In genomic region chr5:74684900-74685851, GRCh38 we compare ENCODE assay signal across 8 cellular contexts. TPM values are rescaled to one million over a fixed set of nuclear protein-coding genes. Genes with fewer than 3 reads are reported as not detected.
A peak's percentile ranks its signal among the peaks of the same experiment; 100 is the strongest.
DNase-seq lines count a peak whose midpoint lies in the region; ATAC-seq, FAIRE-seq and TF ChIP-seq lines count a peak whose summit lies in the region.

Gene HEXB (plus strand): TSS chr5:74685233. CDS start chr5:74685261, 28 bp downstream.

- ATAC-seq in GM18870 (IDR thresholded peaks at IDR 0.05; ENCODE audit: unreplicated experiment) (peak; percentile 42), HG03103 (IDR thresholded peaks at IDR 0.05; ENCODE audit: low read depth, unreplicated experiment) (peak; percentile 73), HepG2 (peak; percentile 93)

- no peaks in the 10 kb centered on the region for H3K9me3 ChIP-seq in HepG2 (ENCODE audit: low read length)

- POLR2A ChIA-PET in HepG2 (lab: Yijun Ruan, JAX) = interaction anchor here (0.7 to 1.5 kb wide), 4 partner anchors 11 to 44 kb away, joined by 3 to 6 read pairs (median 3); partner anchors contain the start of gene ENC1

- H3K9ac ChIP-seq in HepG2 (ENCODE audit: insufficient read depth, low read depth, low read length) = peak within 1 kb of the TSS; percentile 81

- TF ChIP-seq EP300 in HepG2 (IDR thresholded peaks at IDR 0.05; ENCODE audit: low read depth in 2 of 2, low read length in 2 of 2) (no peak), HepG2 (CRISPR knock-in tag; IDR thresholded peaks at IDR 0.05; ENCODE audit: borderline replicate concordance) (no peak)

- CTCF ChIA-PET in HepG2 (lab: Yijun Ruan, JAX; ENCODE audit: low intra/inter-chr PET ratio, low total read pairs) = no interaction called here

- TF ChIP-seq CTCF in HepG2 (CRISPR knock-in tag; IDR thresholded peaks at IDR 0.05) = 0 out of 2 replicates have a peak, but pooled peaks have one; percentile 12

- DNase-seq in Ammon's horn (ENCODE audit: low spot score) = peak; percentile 86
- peak; percentile 5 for DNase-seq in NCI-H524 treated with DMSO at 0.1 percent for 48 hours (lab: John Stamatoyannopoulos, UW)
- peak; percentile 76 to 82 for DNase-seq in activated CD4-positive, alpha-beta T cell treated with anti-CD3 and anti-CD28 coated beads, Interleukin-2, amount 50 U/mL, for 4 hours
- peak; percentile 90 for DNase-seq in dermis blood vessel endothelial cell
- peak; percentile 73 for DNase-seq in HepG2 (ENCODE audit: low spot score)
- peak; percentile 80 to 84 for DNase-seq in stimulated activated CD4-positive, alpha-beta T cell treated with anti-CD3 and anti-CD28 coated beads, Interleukin-2, amount 100 ng/mL, for 48 hours

- in situ Hi-C loops in HepG2 (cut with HindIII; ENCODE audit: extremely low pct_ligation_motif_present, low pct_unique_long_range_greater_than_20kb) = loop anchor here (25.0 kb wide), 1 partner anchor 827 kb away; the partner anchor contains the start of genes CERT1 and POLK

- no TSS peak for BruUV-seq in HepG2 (replicated peaks; lab: Mats Ljungman, UMichigan)

- intact Hi-C loops in HepG2 (cut with micrococcal nuclease; ENCODE audit: unreplicated experiment) = no loop called here

- peak within 1 kb of the TSS; percentile 89 for H3K4me2 ChIP-seq in HepG2 (ENCODE audit: low read depth, low read length)

- H3K27ac ChIP-seq in HepG2 (ENCODE audit: extremely low read length, insufficient read depth, low read length) = peak within 1 kb of the TSS; percentile 67

- H2AFZ ChIP-seq in HepG2 (ENCODE audit: low read length) = no peak within 1 kb of the TSS

- H4K20me1 ChIP-seq in HepG2 (ENCODE audit: insufficient read depth, low read length) = no peaks in the 10 kb centered on the region

- H3K4me3 ChIP-seq in HepG2 (replicated peaks in 1 of 3; ENCODE audit: insufficient read depth in 1 of 3, low read depth in 2 of 3, low read length in 3 of 3) = peak within 1 kb of the TSS; percentile 84 to 92 (median 88)

- TF ChIP-seq RAD21 in HepG2 (CRISPR knock-in tag; IDR thresholded peaks at IDR 0.05) = 0 out of 2 replicates have a peak, but pooled peaks have one; percentile 31

- H3K4me1 ChIP-seq in HepG2 (ENCODE audit: insufficient read depth, low read length) = peaks cover 27% of the 10 kb centered on the region

- H3K36me3 ChIP-seq in HepG2 (replicated peaks in 1 of 2; ENCODE audit: control insufficient read depth in 1 of 2, insufficient read depth in 2 of 2, low read length in 2 of 2) = peaks cover 2 to 6% of the 10 kb centered on the region in 2 experiments; a peak in 1 of 5 replicates

- peaks cover 3% of the 10 kb centered on the region for H3K79me2 ChIP-seq in HepG2 (ENCODE audit: insufficient read depth, low read length)

- WGBS in HepG2 (ENCODE audit: low lambda C conversion rate) = 2% methylated on average over 42 of the region's 78 CpGs

- FAIRE-seq in HepG2 (lab: Jason Lieb, UNC) = no peak

- no peaks in the 10 kb centered on the region for H3K27me3 ChIP-seq in HepG2 (ENCODE audit: control insufficient read depth in 1 of 2, insufficient read depth in 2 of 2, low read length in 2 of 2)

- peak; percentile 83 to 91 for TF ChIP-seq POLR2A in HepG2 (IDR thresholded peaks at IDR 0.05; ENCODE audit: insufficient read depth in 1 of 2, low read depth in 2 of 2, low read length in 2 of 2)

TF ChIP-seq in HepG2, 621 proteins besides CTCF, POLR2A, EP300 and RAD21 (continues in another document):
- TF ChIP-seq, protein P1, sequence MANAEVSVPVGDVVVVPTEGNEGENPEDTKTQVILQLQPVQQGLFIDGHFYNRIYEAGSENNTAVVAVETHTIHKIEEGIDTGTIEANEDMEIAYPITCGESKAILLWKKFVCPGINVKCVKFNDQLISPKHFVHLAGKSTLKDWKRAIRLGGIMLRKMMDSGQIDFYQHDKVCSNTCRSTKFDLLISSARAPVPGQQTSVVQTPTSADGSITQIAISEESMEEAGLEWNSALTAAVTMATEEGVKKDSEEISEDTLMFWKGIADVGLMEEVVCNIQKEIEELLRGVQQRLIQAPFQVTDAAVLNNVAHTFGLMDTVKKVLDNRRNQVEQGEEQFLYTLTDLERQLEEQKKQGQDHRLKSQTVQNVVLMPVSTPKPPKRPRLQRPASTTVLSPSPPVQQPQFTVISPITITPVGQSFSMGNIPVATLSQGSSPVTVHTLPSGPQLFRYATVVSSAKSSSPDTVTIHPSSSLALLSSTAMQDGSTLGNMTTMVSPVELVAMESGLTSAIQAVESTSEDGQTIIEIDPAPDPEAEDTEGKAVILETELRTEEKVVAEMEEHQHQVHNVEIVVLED (CRISPR knock-in tag; IDR thresholded peaks at IDR 0.05; ENCODE audit: borderline replicate concordance) = peak; percentile 48; the same call in 1 of the 2 replicates
- TF ChIP-seq ZMYM2 (CRISPR knock-in tag; IDR thresholded peaks at IDR 0.05) = peak; percentile 74
- TF ChIP-seq POLR2G (IDR thresholded peaks at IDR 0.05; ENCODE audit: low read depth, low read length) = peak; percentile 91
- no peak for TF ChIP-seq ATAD3A (CRISPR knock-in tag; IDR thresholded peaks at IDR 0.05)
- no peak for TF ChIP-seq ZFP37 (CRISPR knock-in tag; IDR thresholded peaks at IDR 0.05; ENCODE audit: borderline replicate concordance)
- 0 out of 2 replicates have a peak, but pooled peaks have one; percentile 19 for TF ChIP-seq ZNF776 (CRISPR knock-in tag; IDR thresholded peaks at IDR 0.05)
- no peak for TF ChIP-seq NFKBIZ (CRISPR knock-in tag; IDR thresholded peaks at IDR 0.05)
- TF ChIP-seq, protein P2, sequence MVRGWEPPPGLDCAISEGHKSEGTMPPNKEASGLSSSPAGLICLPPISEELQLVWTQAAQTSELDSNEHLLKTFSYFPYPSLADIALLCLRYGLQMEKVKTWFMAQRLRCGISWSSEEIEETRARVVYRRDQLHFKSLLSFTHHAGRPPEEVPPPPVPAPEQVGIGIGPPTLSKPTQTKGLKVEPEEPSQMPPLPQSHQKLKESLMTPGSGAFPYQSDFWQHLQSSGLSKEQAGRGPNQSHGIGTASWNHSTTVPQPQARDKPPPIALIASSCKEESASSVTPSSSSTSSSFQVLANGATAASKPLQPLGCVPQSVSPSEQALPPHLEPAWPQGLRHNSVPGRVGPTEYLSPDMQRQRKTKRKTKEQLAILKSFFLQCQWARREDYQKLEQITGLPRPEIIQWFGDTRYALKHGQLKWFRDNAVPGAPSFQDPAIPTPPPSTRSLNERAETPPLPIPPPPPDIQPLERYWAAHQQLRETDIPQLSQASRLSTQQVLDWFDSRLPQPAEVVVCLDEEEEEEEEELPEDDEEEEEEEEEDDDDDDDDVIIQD (CRISPR knock-in tag; IDR thresholded peaks at IDR 0.05; ENCODE audit: low read depth) = 0 out of 2 replicates have a peak, but pooled peaks have one; percentile 23
- TF ChIP-seq SIN3B (IDR thresholded peaks at IDR 0.05; ENCODE audit: low read length) = no peak
- TF ChIP-seq ARNT2 (CRISPR knock-in tag; IDR thresholded peaks at IDR 0.05; ENCODE audit: low read depth) = peak; percentile 81
- TF ChIP-seq ZNF136 (CRISPR knock-in tag; IDR thresholded peaks at IDR 0.05; ENCODE audit: low read depth) = 0 out of 2 replicates have a peak, but pooled peaks have one; percentile 51
- peak; percentile 58; the same call in 1 of the 2 replicates for TF ChIP-seq MTERF4 (CRISPR knock-in tag; IDR thresholded peaks at IDR 0.05)
- TF ChIP-seq ZNF672 (CRISPR knock-in tag; IDR thresholded peaks at IDR 0.05) = no peak
- no peak for TF ChIP-seq NFYB (CRISPR knock-in tag; IDR thresholded peaks at IDR 0.05)
- TF ChIP-seq GFI1 (CRISPR knock-in tag; IDR thresholded peaks at IDR 0.05; ENCODE audit: borderline replicate concordance) = 0 out of 2 replicates have a peak, but pooled peaks have one; percentile 36
- no peak for TF ChIP-seq ARID2 (CRISPR knock-in tag; IDR thresholded peaks at IDR 0.05; ENCODE audit: borderline replicate concordance)
- no peak for TF ChIP-seq ZNF143 (CRISPR knock-in tag; IDR thresholded peaks at IDR 0.05)
- TF ChIP-seq HNRNPUL1 (IDR thresholded peaks at IDR 0.05; ENCODE audit: low read depth, low read length) = no peak
- peak; percentile 52; the same call in 1 of the 2 replicates for TF ChIP-seq BRD4 (CRISPR knock-in tag; IDR thresholded peaks at IDR 0.05)
- TF ChIP-seq MTA3 (CRISPR knock-in tag; IDR thresholded peaks at IDR 0.05) = no peak
- no peak for TF ChIP-seq ZBTB42 (CRISPR knock-in tag; IDR thresholded peaks at IDR 0.05)

RNA-seq across cellular contexts. Expression of gene HEXB, which starts in this region (rescaled TPM):
- total RNA-seq in dermis blood vessel endothelial cell (164 and 189 TPM in 2 replicates), HepG2 (2016; rRNA removed; fragmentation: Illumina TruSeq; extraction: Trizol) (43.7 and 100 TPM in 2 replicates)
- 17.8 and 19.0 TPM in 2 replicates for total RNA-seq in HepG2 (2016; cell fraction: cytosol; rRNA removed; fragmentation: Illumina TruSeq; extraction: Trizol; ENCODE audit: low read depth)
- 43.7 and 98.9 TPM in 2 replicates for total RNA-seq in HepG2 (2016; cell fraction: insoluble cytoplasmic fraction; rRNA removed; fragmentation: Illumina TruSeq; extraction: Trizol)
- 29.3 and 30.7 TPM in 2 replicates for total RNA-seq in HepG2 (2016; cell fraction: membrane; rRNA removed; fragmentation: Illumina TruSeq; extraction: Trizol)
- 77.9 and 100 TPM in 2 replicates for total RNA-seq in HepG2 (2016; cell fraction: nucleus; rRNA removed; fragmentation: Illumina TruSeq; extraction: Trizol)
- 83.0 and 104 TPM in 2 replicates for polyA plus RNA-seq in HepG2 (2011; rRNA removed)
- polyA plus RNA-seq in HepG2 (2011; cell fraction: cytosol; rRNA removed) = 53.4 and 70.9 TPM in 2 replicates
- polyA plus RNA-seq in HepG2 (2011; cell fraction: nucleus; rRNA removed) = 34.2 and 37.1 TPM in 2 replicates
- polyA plus RNA-seq in HepG2 (2012) = 83.2 and 103 TPM in 2 replicates
- polyA plus RNA-seq in HepG2 (2016; cell fraction: cytosol; fragmentation: Illumina TruSeq; extraction: Trizol; ENCODE audit: low read depth) = 13.9 and 17.9 TPM in 2 replicates
- 41.8 and 42.7 TPM in 2 replicates for polyA plus RNA-seq in HepG2 (2016; cell fraction: insoluble cytoplasmic fraction; fragmentation: Illumina TruSeq; extraction: Trizol; ENCODE audit: low read depth)
- polyA plus RNA-seq in HepG2 (2016; cell fraction: membrane; fragmentation: Illumina TruSeq; extraction: Trizol; ENCODE audit: low read depth) = 23.1 and 23.4 TPM in 2 replicates
- 116 and 128 TPM in 2 replicates for polyA plus RNA-seq in HepG2 (2016; cell fraction: nucleus; fragmentation: Illumina TruSeq; extraction: Trizol; ENCODE audit: insufficient read depth, low read depth)
- polyA minus RNA-seq in HepG2 (2011; rRNA and poly(A)+ RNA removed; ENCODE audit: low replicate concordance) = 55.9 and 60.1 TPM in 2 replicates
- polyA minus RNA-seq in HepG2 (2011; cell fraction: cytosol; rRNA and poly(A)+ RNA removed) = 39.4 and 45.6 TPM in 2 replicates
- 36.4 and 36.8 TPM in 2 replicates for polyA minus RNA-seq in HepG2 (2011; cell fraction: nucleus; rRNA and poly(A)+ RNA removed)

Comparison
In these comparisons a context has a peak if more than half of its experiments do, and no peak if none do; other contexts are left out.
1. Peak in every context shown above with its lines: DNase-seq, ATAC-seq, H3K4me3 ChIP-seq and H3K27ac ChIP-seq.
2. DNase-seq: peak in every context shown above with its lines; median percentile 90 in dermis blood vessel endothelial cell; 86 in Ammon's horn; 82 in stimulated activated CD4-positive, alpha-beta T cell treated with anti-CD3 and anti-CD28 coated beads, Interleukin-2, amount 100 ng/mL, for 48 hours; 79 in activated CD4-positive, alpha-beta T cell treated with anti-CD3 and anti-CD28 coated beads, Interleukin-2, amount 50 U/mL, for 4 hours; 73 in HepG2; 5 in NCI-H524 treated with DMSO at 0.1 percent for 48 hours.
3. ATAC-seq: peak in every context shown above with its lines; median percentile 93 in HepG2; 73 in HG03103; 42 in GM18870.